ENCODE assay signal across 20 cellular contexts in the genomic region with DNA sequence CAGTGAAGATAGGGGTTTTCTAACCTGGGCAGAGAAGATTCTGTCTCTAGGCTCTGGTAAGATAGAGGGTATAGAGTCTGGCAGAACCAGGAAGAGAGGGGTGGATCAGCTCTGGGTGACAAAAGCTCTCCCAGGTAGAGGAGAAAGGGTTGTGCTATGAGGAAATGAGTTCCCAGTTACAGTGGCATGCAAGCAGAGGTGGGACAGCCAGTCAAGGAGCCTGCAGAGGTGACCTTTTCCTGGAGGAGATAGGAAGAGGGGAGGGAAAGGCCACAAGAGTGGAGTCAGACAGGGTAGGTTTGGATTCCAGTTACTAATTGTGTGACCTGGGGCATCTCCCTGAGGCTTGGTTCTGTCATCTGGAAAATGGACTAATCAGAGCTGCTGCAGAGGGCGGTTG. TPM values are rescaled to one million over a fixed set of nuclear protein-coding genes. Genes with fewer than 3 reads are reported as not detected.
"Had no signal": no experiment of that assay in that cellular context is flagged by ENCODE, and none has a peak within 500 bp of the region (broad histone marks: within the 10 kb centered on the region; RNA-seq: fewer than 3 reads in every experiment).

No MANE protein-coding gene starts in this region.

- H3K27me3 ChIP-seq: gastroesophageal sphincter, heart right ventricle, suprapubic skin, upper lobe of right lung had no signal

- H3K4me2 ChIP-seq: neural progenitor cell had no signal

- H3K36me3 ChIP-seq: gastroesophageal sphincter, heart right ventricle, left lung, neural progenitor cell, suprapubic skin, upper lobe of right lung had no signal

- H3K4me3 ChIP-seq: gastroesophageal sphincter, heart right ventricle, left lung, neural progenitor cell, suprapubic skin, upper lobe of right lung had no signal

- H3K36me3 Mint-ChIP-seq: neural progenitor cell had no signal

- H3K9me3 Mint-ChIP-seq: activated CD4-positive, alpha-beta T cell treated with anti-CD3 and anti-CD28 coated beads, Interleukin-2, amount 10 ng/mL, durations not matched to agents 24 days and 14 days had no signal

- DNase-seq: activated CD4-positive, alpha-beta T cell treated with anti-CD3 and anti-CD28 coated beads, Interleukin-2, amount 10 ng/mL, durations not matched to agents 24 days and 14 days; activated CD4-positive, CD25-positive, alpha-beta regulatory T cell; activated CD8-positive, alpha-beta memory T cell treated with anti-CD3 and anti-CD28 coated beads, Interleukin-2, amount 50 U/mL, for 48 hours; activated gamma-delta T cell treated with Interleukin-2 at 50 U/mL for 16 hours; activated T-cell treated with anti-CD3 and anti-CD28 coated beads, Interleukin-2, amount 50 U/mL, for 72 hours; anterior cingulate cortex; erythroblast; heart right ventricle; left lung; stimulated activated naive CD8-positive, alpha-beta T cell treated with anti-CD3 and anti-CD28 coated beads, Interleukin-15, Interleukin-2, amounts not matched to agents 100 U/mL and 50 U/mL, for 24 hours; T-helper 2 cell had no signal

- ATAC-seq: activated T-cell treated with anti-CD3 and anti-CD28 coated beads, Interleukin-2, amount 50 U/mL, for 72 hours; gastroesophageal sphincter; heart right ventricle; left lung; sciatic nerve; stimulated activated naive CD8-positive, alpha-beta T cell treated with anti-CD3 and anti-CD28 coated beads, Interleukin-15, Interleukin-2, amounts not matched to agents 100 U/mL and 50 U/mL, for 24 hours; upper lobe of right lung had no signal

- H3K27ac ChIP-seq: gastroesophageal sphincter, heart right ventricle, left lung, neural progenitor cell, suprapubic skin, upper lobe of right lung had no signal

- H3K9me3 ChIP-seq: gastroesophageal sphincter, left lung, suprapubic skin, upper lobe of right lung had no signal

- H3K9ac ChIP-seq: neural progenitor cell had no signal

- H3K4me3 Mint-ChIP-seq: activated CD4-positive, alpha-beta T cell treated with anti-CD3 and anti-CD28 coated beads, Interleukin-2, amount 10 ng/mL, durations not matched to agents 24 days and 14 days; activated T-cell treated with anti-CD3 and anti-CD28 coated beads, Interleukin-2, amount 50 U/mL, for 72 hours; neural progenitor cell had no signal

- H3K27ac Mint-ChIP-seq: activated CD4-positive, alpha-beta T cell treated with anti-CD3 and anti-CD28 coated beads, Interleukin-2, amount 10 ng/mL, durations not matched to agents 24 days and 14 days; activated T-cell treated with anti-CD3 and anti-CD28 coated beads, Interleukin-2, amount 50 U/mL, for 72 hours; neural progenitor cell had no signal

- H2AFZ ChIP-seq: neural progenitor cell had no signal

RNA-seq across cellular contexts. Expression of a gene that starts 29.2 kb away (rescaled TPM):
- total RNA-seq: activated CD4-positive, alpha-beta T cell treated with anti-CD3 and anti-CD28 coated beads, Interleukin-2, amount 10 ng/mL, durations not matched to agents 24 days and 14 days; activated T-cell treated with anti-CD3 and anti-CD28 coated beads, Interleukin-2, amount 50 U/mL, for 72 hours; cerebellum; dermis microvascular lymphatic vessel endothelial cell; heart right ventricle; osteocyte; pulmonary artery endothelial cell; sciatic nerve; suprapubic skin; upper lobe of right lung had no signal
- polyA plus RNA-seq: heart right ventricle had no signal

RNA-seq across cellular contexts. Expression of a gene that starts 39.2 kb away (rescaled TPM):
- total RNA-seq: activated CD4-positive, alpha-beta T cell treated with anti-CD3 and anti-CD28 coated beads, Interleukin-2, amount 10 ng/mL, durations not matched to agents 24 days and 14 days; activated T-cell treated with anti-CD3 and anti-CD28 coated beads, Interleukin-2, amount 50 U/mL, for 72 hours; dermis microvascular lymphatic vessel endothelial cell; gastroesophageal sphincter; left lung; osteocyte; pulmonary artery endothelial cell; upper lobe of right lung had no signal
- polyA plus RNA-seq: heart right ventricle had no signal
